Comparison of ENCODE assay signal across 8 cellular contexts in the genomic region with DNA sequence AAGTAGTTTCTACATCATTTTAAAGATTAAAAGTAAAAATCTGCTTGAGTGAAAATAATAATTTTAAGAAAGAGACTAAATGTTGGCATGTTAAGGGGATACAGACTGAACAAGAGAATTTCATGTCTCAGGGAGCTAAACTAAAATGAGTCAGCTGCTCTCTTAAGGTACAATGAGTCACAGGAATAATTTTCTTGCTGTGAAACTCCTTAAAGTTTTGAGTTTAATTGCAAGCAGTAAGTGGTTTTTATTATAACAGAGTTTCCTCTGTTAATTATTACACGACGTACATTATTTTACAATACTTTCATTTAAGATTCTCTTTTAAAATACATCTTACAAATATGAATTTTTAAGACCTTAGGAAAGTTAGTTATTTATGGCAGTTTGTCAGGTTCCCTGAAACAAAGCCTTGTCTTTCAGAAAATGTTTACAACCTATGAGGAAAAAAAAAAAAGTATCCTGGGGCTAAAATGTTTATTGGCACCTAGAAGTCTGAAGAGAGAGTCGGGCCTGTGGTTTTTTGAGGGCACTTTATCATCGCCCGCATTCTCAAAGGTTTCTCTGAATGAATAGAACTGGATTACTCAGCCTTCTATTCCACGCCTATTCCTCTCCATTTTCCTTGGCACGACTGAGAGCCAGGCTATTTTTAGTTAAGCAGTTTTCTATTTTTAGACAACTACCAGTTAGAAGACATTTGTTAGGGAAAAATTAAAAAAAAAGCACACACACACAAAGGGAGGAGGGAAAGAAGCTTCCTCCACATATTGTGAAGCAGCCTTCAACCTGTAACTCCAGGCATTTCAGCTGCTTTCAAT.
DNase-seq lines count a peak whose midpoint lies in the region; ATAC-seq, FAIRE-seq and TF ChIP-seq lines count a peak whose summit lies in the region.

No MANE protein-coding gene starts in this region.

- POLR2A ChIA-PET in SK-N-SH (lab: Yijun Ruan, JAX): no interaction called here

- no peaks in the 10 kb centered on the region for H3K27me3 Mint-ChIP-seq in CD14-positive monocyte (ENCODE audit: low read depth in 3 of 3)

- WGBS in SK-N-SH (ENCODE audit: low lambda C conversion rate): 12% methylated on average over 7 of the region's 7 CpGs
- WGBS in pancreas, 2 donors: 5 to 11% methylated on average over 7 of the region's 7 CpGs

- no peak for TF ChIP-seq RAD21 in SK-N-SH (IDR thresholded peaks at IDR 0.05; ENCODE audit: low read length)

- H2AFZ ChIP-seq in SK-N-SH (ENCODE audit: low read depth): peak overlapping the region; percentile 75

- H3K27me3 ChIP-seq in SK-N-SH (ENCODE audit: insufficient read depth): no peaks in the 10 kb centered on the region
- peaks cover 14% of the 10 kb centered on the region for H3K27me3 ChIP-seq in foreskin keratinocyte
- no peaks in the 10 kb centered on the region for H3K27me3 ChIP-seq in pancreas

- DNase-seq in CD14-positive monocyte (ENCODE audit: low spot score): no peak
- DNase-seq in SK-N-SH: no peak
- peak; percentile 87 to 96 for DNase-seq in foreskin keratinocyte
- peak in 3 of 6 donors; percentile 17 to 62 (median 30) for DNase-seq in pancreas
- no peak for DNase-seq in activated gamma-delta T cell (lab: John Stamatoyannopoulos, UW)
- no peak for DNase-seq in D341Med (ENCODE audit: low spot score)

- H3K36me3 Mint-ChIP-seq in CD14-positive monocyte: peaks cover 14 to 19% of the 10 kb centered on the region in 2 donors

- H3K4me1 Mint-ChIP-seq in CD14-positive monocyte: peaks cover 40% of the 10 kb centered on the region

- ATAC-seq in GM19463 (IDR thresholded peaks at IDR 0.05; ENCODE audit: unreplicated experiment) (peak; percentile 60), HG03520 (IDR thresholded peaks at IDR 0.05; ENCODE audit: unreplicated experiment) (peak; percentile 39), foreskin keratinocyte (peak; percentile 95), pancreas (peak; percentile 90 to 96 (median 94))

- CTCF ChIA-PET in SK-N-SH (lab: Yijun Ruan, JAX): interaction anchor here (0.8 kb wide), 1 partner anchor 55 kb away, joined by 3 read pairs; no protein-coding TSS in a partner anchor

- H3K27ac ChIP-seq in SK-N-SH (ENCODE audit: low read depth in 2 of 2, low read length in 1 of 2): peak overlapping the region; percentile 66 to 99; a peak in 3 of 4 replicates
- H3K27ac ChIP-seq in foreskin keratinocyte: peak overlapping the region; percentile 95
- peak overlapping the region in 3 of 4 donors; percentile 20 to 71 (median 41) for H3K27ac ChIP-seq in pancreas

- peaks cover 27% of the 10 kb centered on the region for H3F3A ChIP-seq in SK-N-SH (replicated peaks; ENCODE audit: insufficient read depth)

- peak; percentile 91 for FAIRE-seq in pancreas (lab: Jason Lieb, UNC)

- H3K9me3 ChIP-seq in SK-N-SH (no peaks in the 10 kb centered on the region), pancreas (no peaks in the 10 kb centered on the region)

- peak overlapping the region; percentile 74 for H3K9ac ChIP-seq in SK-N-SH

- H3K4me1 ChIP-seq in SK-N-SH (ENCODE audit: control insufficient read depth in 1 of 2, insufficient read depth in 2 of 2, low read depth in 1 of 2, low read length in 1 of 2) (peaks cover 0 to 8% of the 10 kb centered on the region in 2 experiments; a peak in 3 of 4 replicates), foreskin keratinocyte (peaks cover 18% of the 10 kb centered on the region), pancreas (peaks cover 5 to 18% (median 17%) of the 10 kb centered on the region in 3 donors)

- H3K9me3 Mint-ChIP-seq in CD14-positive monocyte: no peaks in the 10 kb centered on the region

- TF ChIP-seq CTCF in CD14-positive monocyte (IDR thresholded peaks at IDR 0.05) (no peak), SK-N-SH (IDR thresholded peaks at IDR 0.05) (no peak), foreskin keratinocyte (conservative IDR thresholded peaks at IDR 0.05) (no peak), pancreas (IDR thresholded peaks at IDR 0.05) (no peak)

- peak overlapping the region; percentile 59 for H3K4me2 ChIP-seq in SK-N-SH

- H3K4me3 ChIP-seq in SK-N-SH (ENCODE audit: low read depth in 2 of 2, low read length in 1 of 2) (peak overlapping the region; percentile 21 to 58; a peak in 3 of 4 replicates), pancreas (no peak overlapping the region)

- peak overlapping the region; percentile 81 to 96 (median 90) for H3K27ac Mint-ChIP-seq in CD14-positive monocyte

- peak overlapping the region; percentile 27 to 30 for H3K4me3 Mint-ChIP-seq in CD14-positive monocyte

- no peaks in the 10 kb centered on the region for H4K20me1 ChIP-seq in SK-N-SH (ENCODE audit: insufficient read depth)

- peak in 1 of 2 experiments; percentile 44; a peak in 2 of 4 replicates for TF ChIP-seq EP300 in SK-N-SH (IDR thresholded peaks at IDR 0.05; ENCODE audit: borderline replicate concordance in 1 of 2, low read depth in 1 of 2, low read length in 1 of 2)

- H3K9me2 ChIP-seq in SK-N-SH: no peaks in the 10 kb centered on the region

- H3K36me3 ChIP-seq in SK-N-SH (replicated peaks in 1 of 2; ENCODE audit: control insufficient read depth in 1 of 2, insufficient read depth in 2 of 2, low read length in 1 of 2): no peaks in the 10 kb centered on the region
- H3K36me3 ChIP-seq in pancreas: no peaks in the 10 kb centered on the region

- no peaks in the 10 kb centered on the region for H3K79me2 ChIP-seq in SK-N-SH (ENCODE audit: insufficient read depth)

- intact Hi-C loops in CD14-positive monocyte (cut with micrococcal nuclease) (loop anchor here (2.0 to 10.0 kb wide), 4 partner anchors 41 to 99 kb away; partner anchors contain the start of gene MEF2C (in 1 of the 2)), pancreas (cut with DNase I) (no loop called here)

TF ChIP-seq in SK-N-SH, 30 proteins besides CTCF, POLR2A, EP300 and RAD21 (continues in another document):
- no peak for TF ChIP-seq SMC3 (IDR thresholded peaks at IDR 0.05; ENCODE audit: low read depth, low read length)
- TF ChIP-seq JUND (IDR thresholded peaks at IDR 0.05): peak; percentile 57
- no peak for TF ChIP-seq REST (IDR thresholded peaks at IDR 0.05; ENCODE audit: low read depth, low read length)
- peak; percentile 36; the same call in 1 of the 2 replicates for TF ChIP-seq TEAD4 (IDR thresholded peaks at IDR 0.05; ENCODE audit: borderline replicate concordance, insufficient read depth)
- no peak for TF ChIP-seq ELF1 (IDR thresholded peaks at IDR 0.05)
- no peak for TF ChIP-seq TAF1 (IDR thresholded peaks at IDR 0.05; ENCODE audit: borderline replicate concordance, low read depth, low read length)
- TF ChIP-seq SIN3A (IDR thresholded peaks at IDR 0.05; ENCODE audit: borderline replicate concordance, low read depth, low read length): no peak
- no peak for TF ChIP-seq RFX5 (IDR thresholded peaks at IDR 0.05; ENCODE audit: low read length)
- TF ChIP-seq GATA2 (CRISPR knock-in tag; IDR thresholded peaks at IDR 0.05): no peak
- TF ChIP-seq FOSL2 (IDR thresholded peaks at IDR 0.05; ENCODE audit: borderline replicate concordance, low read depth): peak; percentile 67; the same call in 1 of the 2 replicates
- TF ChIP-seq NRF1 (IDR thresholded peaks at IDR 0.05; ENCODE audit: low read depth, low read length): no peak
- TF ChIP-seq, protein P1, sequence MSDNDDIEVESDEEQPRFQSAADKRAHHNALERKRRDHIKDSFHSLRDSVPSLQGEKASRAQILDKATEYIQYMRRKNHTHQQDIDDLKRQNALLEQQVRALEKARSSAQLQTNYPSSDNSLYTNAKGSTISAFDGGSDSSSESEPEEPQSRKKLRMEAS (IDR thresholded peaks at IDR 0.05; ENCODE audit: low read depth): no peak
- TF ChIP-seq, protein P2, sequence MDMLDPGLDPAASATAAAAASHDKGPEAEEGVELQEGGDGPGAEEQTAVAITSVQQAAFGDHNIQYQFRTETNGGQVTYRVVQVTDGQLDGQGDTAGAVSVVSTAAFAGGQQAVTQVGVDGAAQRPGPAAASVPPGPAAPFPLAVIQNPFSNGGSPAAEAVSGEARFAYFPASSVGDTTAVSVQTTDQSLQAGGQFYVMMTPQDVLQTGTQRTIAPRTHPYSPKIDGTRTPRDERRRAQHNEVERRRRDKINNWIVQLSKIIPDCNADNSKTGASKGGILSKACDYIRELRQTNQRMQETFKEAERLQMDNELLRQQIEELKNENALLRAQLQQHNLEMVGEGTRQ (IDR thresholded peaks at IDR 0.05; ENCODE audit: borderline replicate concordance, low read depth, low read length): no peak
- peak; percentile 72 for TF ChIP-seq NFIC (IDR thresholded peaks at IDR 0.05; ENCODE audit: borderline replicate concordance)
- no peak for TF ChIP-seq RCOR1 (IDR thresholded peaks at IDR 0.05; ENCODE audit: low read length)

Comparison
In these comparisons a context has a peak if more than half of its experiments do, and no peak if none do; other contexts are left out.
1. DNase-seq: peak in foreskin keratinocyte (2 of 2); none in CD14-positive monocyte (single experiment), SK-N-SH (single experiment), activated gamma-delta T cell (single experiment) and D341Med (single experiment).
2. ATAC-seq: peak in every context shown above with its lines; median percentile 95 in foreskin keratinocyte; 94 in pancreas; 60 in GM19463; 39 in HG03520.
3. H3K27ac ChIP-seq: peak in every context shown above with its lines; median percentile 95 in foreskin keratinocyte; 82 in SK-N-SH; 41 in pancreas.
4. H3K4me3 ChIP-seq: peak in SK-N-SH (2 of 2); none in pancreas (0 of 4).
5. intact Hi-C loops: an anchor here in CD14-positive monocyte (2.0 to 10.0 kb wide); none called in pancreas.